8 cellular contexts compared by ENCODE assay signal in genomic region chr22:37472418-37473006, GRCh38. TPM values are rescaled to one million over a fixed set of nuclear protein-coding genes. Genes with fewer than 3 reads are reported as not detected.
DNase-seq lines count a peak whose midpoint lies in the region; ATAC-seq and TF ChIP-seq lines count a peak whose summit lies in the region.

No MANE protein-coding gene starts in this region.

- no peaks in the 10 kb centered on the region for H3K27me3 Mint-ChIP-seq in MCF 10A (ENCODE audit: insufficient read depth, unreplicated experiment)

- no peak overlapping the region for H3K9ac ChIP-seq in mesenchymal stem cell (ENCODE audit: low read length)

- H3K4me3 ChIP-seq in breast epithelium (no peak overlapping the region), mesenchymal stem cell (ENCODE audit: insufficient read depth in 1 of 2, low read depth in 1 of 2, low read length in 2 of 2) (no peak overlapping the region)

- H3K18ac ChIP-seq in mesenchymal stem cell (ENCODE audit: low read depth in 1 of 2, low read length in 2 of 2), result no peak overlapping the region

- H2BK120ac ChIP-seq in mesenchymal stem cell (ENCODE audit: low read depth, low read length), result no peak overlapping the region

- H3K79me1 ChIP-seq in mesenchymal stem cell (replicated peaks; ENCODE audit: low read length, poor library complexity, severe bottlenecking), result no peaks in the 10 kb centered on the region

- H3K9me3 Mint-ChIP-seq in MCF 10A (ENCODE audit: unreplicated experiment), result no peaks in the 10 kb centered on the region

- H3K9me3 ChIP-seq in breast epithelium, result no peaks in the 10 kb centered on the region
- no peaks in the 10 kb centered on the region for H3K9me3 ChIP-seq in mesenchymal stem cell (ENCODE audit: control insufficient read depth, low read length)

- no peaks in the 10 kb centered on the region for H3K36me3 ChIP-seq in breast epithelium
- peaks cover 0 to 34% of the 10 kb centered on the region in 2 experiments for H3K36me3 ChIP-seq in mesenchymal stem cell (ENCODE audit: control insufficient read depth in 1 of 2, insufficient read depth in 2 of 2, low read depth in 1 of 2, low read length in 2 of 2)

- H4K91ac ChIP-seq in mesenchymal stem cell (ENCODE audit: low read length), result no peak overlapping the region

- BruUV-seq in MCF 10A (replicated peaks; lab: Mats Ljungman, UMichigan), result no TSS peak

- H2BK12ac ChIP-seq in mesenchymal stem cell (ENCODE audit: low read length in 2 of 2), result no peak overlapping the region

- H3K27me3 ChIP-seq in breast epithelium (peaks cover 0 to 4% of the 10 kb centered on the region in 2 donors), mesenchymal stem cell (ENCODE audit: control insufficient read depth in 1 of 2, insufficient read depth in 1 of 2, low read length in 2 of 2) (peaks cover 0 to 77% of the 10 kb centered on the region in 2 experiments)

- no peak overlapping the region for H3K23ac ChIP-seq in mesenchymal stem cell (ENCODE audit: low read length in 2 of 2)

- H2AFZ ChIP-seq in mesenchymal stem cell (ENCODE audit: low read depth, low read length), result no peak overlapping the region

- H3K4me1 Mint-ChIP-seq in MCF 10A (ENCODE audit: insufficient read depth, unreplicated experiment), result no peaks in the 10 kb centered on the region

- no peak overlapping the region for H3K14ac ChIP-seq in mesenchymal stem cell (ENCODE audit: low read length in 2 of 2)

- no peak overlapping the region for H2BK15ac ChIP-seq in mesenchymal stem cell (ENCODE audit: low read depth, poor library complexity, severe bottlenecking)

- no peak overlapping the region for H3K4ac ChIP-seq in mesenchymal stem cell (ENCODE audit: low read depth in 1 of 2, low read length in 2 of 2)

- H2AK5ac ChIP-seq in mesenchymal stem cell (ENCODE audit: low read length, severe bottlenecking), result no peak overlapping the region

- peak; percentile 57 for DNase-seq in MCF 10A (ENCODE audit: unreplicated experiment)
- no peak for DNase-seq in breast epithelium (ENCODE audit: low spot score in 2 of 2)
- peak; percentile 26 for DNase-seq in OCI-M1 (lab: John Stamatoyannopoulos, UW)
- DNase-seq in amniotic epithelial cell (ENCODE audit: low read depth), result peak; percentile 31
- DNase-seq in mesenchymal stem cell, result peak; percentile 36
- DNase-seq in GDM1 (lab: John Stamatoyannopoulos, UW), result no peak
- no peak for DNase-seq in MV-4-11 (lab: John Stamatoyannopoulos, UW)

- no peak overlapping the region for H2BK5ac ChIP-seq in mesenchymal stem cell (ENCODE audit: low read depth, low read length, poor library complexity, severe bottlenecking)

- intact Hi-C loops in MCF 10A (cut with micrococcal nuclease), result loop anchor here (1.0 to 10.0 kb wide), 2 partner anchors 92 to 120 kb away; partner anchors contain the start of gene CDC42EP1
- intact Hi-C loops in breast epithelium (cut with DNase I; ENCODE audit: low total_unique reads), result no loop called here

- no peak overlapping the region for H3K27ac ChIP-seq in breast epithelium
- no peak overlapping the region for H3K27ac ChIP-seq in mesenchymal stem cell (ENCODE audit: low read length, poor library complexity, severe bottlenecking)

- no peaks in the 10 kb centered on the region for H3K36me3 Mint-ChIP-seq in MCF 10A (ENCODE audit: insufficient read depth, unreplicated experiment)

- no peak overlapping the region for H3K27ac Mint-ChIP-seq in MCF 10A (ENCODE audit: low read depth, unreplicated experiment)

- no peak overlapping the region for H4K8ac ChIP-seq in mesenchymal stem cell (ENCODE audit: low read length)

- no peak for TF ChIP-seq POLR2A in breast epithelium (IDR thresholded peaks at IDR 0.05)

- POLR2A ChIA-PET in MCF 10A (lab: Yijun Ruan, JAX), result interaction anchor here (0.6 kb wide), 1 partner anchor 47 kb away, joined by 4 read pairs; no protein-coding TSS in a partner anchor

- ATAC-seq in HG03280 (IDR thresholded peaks at IDR 0.05; ENCODE audit: unreplicated experiment), result no peak

- H3K4me1 ChIP-seq in breast epithelium (no peaks in the 10 kb centered on the region), mesenchymal stem cell (ENCODE audit: control insufficient read depth, insufficient read depth, low read depth, low read length) (peaks cover 12% of the 10 kb centered on the region)

- WGBS in mesenchymal stem cell, result 24% methylated on average over 8 of the region's 8 CpGs

- H3K4me3 Mint-ChIP-seq in MCF 10A (ENCODE audit: unreplicated experiment), result no peak overlapping the region

- TF ChIP-seq CTCF in MCF 10A (IDR thresholded peaks at IDR 0.05; ENCODE audit: unreplicated experiment), result peak; percentile 63
- peak in 1 of 3 donors; percentile 29 for TF ChIP-seq CTCF in breast epithelium (IDR thresholded peaks at IDR 0.05)

- no peak overlapping the region for H3K4me2 ChIP-seq in mesenchymal stem cell (ENCODE audit: low read length, poor library complexity, severe bottlenecking)

- CTCF ChIA-PET in MCF 10A (lab: Yijun Ruan, JAX), result interaction anchor here (0.5 to 1.9 kb wide), 21 partner anchors 9 to 628 kb away, joined by 3 to 31 read pairs (median 4); partner anchors contain the start of genes CDC42EP1 and MFNG

RNA-seq across cellular contexts. Expression of gene MFNG, which starts 13.7 kb away (rescaled TPM):
- total RNA-seq in MCF 10A (2022), result 0.56 and 1.2 TPM in 2 replicates
- 10 to 100 TPM in 2 of 3 donors, 1 to 10 TPM in 1; 9.4 to 20.6 (median 17.8) TPM for total RNA-seq in breast epithelium
- polyA plus RNA-seq in mesenchymal stem cell (2013, experiment 1 of 2), result 0.06 TPM
- 0.04 TPM for polyA plus RNA-seq in mesenchymal stem cell (2013, experiment 2 of 2)

RNA-seq across cellular contexts. Expression of gene ELFN2, which starts 45.2 kb away (rescaled TPM):
- total RNA-seq in MCF 10A (2022), result 4.2 and 5.1 TPM in 2 replicates
- not detected for total RNA-seq in breast epithelium
- 5.2 TPM for polyA plus RNA-seq in mesenchymal stem cell (2013, experiment 1 of 2)
- polyA plus RNA-seq in mesenchymal stem cell (2013, experiment 2 of 2), result 5.1 TPM

RNA-seq across cellular contexts. Expression of gene CARD10, which starts 46.7 kb away (rescaled TPM):
- total RNA-seq in MCF 10A (2022) (20.6 and 22.7 TPM in 2 replicates), breast epithelium (10 to 100 TPM in 2 of 3 donors, 1 to 10 TPM in 1; 2.9 to 12.1 (median 10.2) TPM)
- 3.1 TPM for polyA plus RNA-seq in mesenchymal stem cell (2013, experiment 1 of 2)
- 3.2 TPM for polyA plus RNA-seq in mesenchymal stem cell (2013, experiment 2 of 2)

Comparison
In these comparisons a context has a peak if more than half of its experiments do, and no peak if none do; other contexts are left out.
1. DNase-seq: peak in MCF 10A (single experiment), OCI-M1 (single experiment), amniotic epithelial cell (single experiment) and mesenchymal stem cell (single experiment); none in breast epithelium (0 of 2), GDM1 (single experiment) and MV-4-11 (single experiment).